Comparison of ENCODE assay signal across 13 cellular contexts in the genomic region with DNA sequence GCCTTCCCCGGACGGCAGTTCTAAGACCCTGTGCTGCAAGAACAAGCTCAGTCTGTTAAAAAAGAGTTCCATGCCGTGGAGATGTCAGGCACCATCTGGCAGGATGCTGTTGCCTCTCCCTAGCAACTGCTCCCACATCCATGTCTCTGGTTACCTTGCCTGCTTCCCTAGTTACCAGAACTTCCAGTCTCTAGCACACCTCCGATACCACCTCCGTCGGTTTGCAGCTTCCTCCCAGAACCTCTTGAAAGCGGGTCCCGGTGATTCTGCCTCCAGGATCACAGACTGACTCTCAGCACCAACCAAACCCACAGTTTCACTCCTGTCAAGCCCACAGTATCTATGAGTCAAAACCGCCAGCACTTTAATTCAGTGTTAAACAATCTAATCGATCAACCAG.
"Had no signal": no experiment of that assay in that cellular context is flagged by ENCODE, and none has a peak within 500 bp of the region (broad histone marks: within the 10 kb centered on the region; RNA-seq: fewer than 3 reads in every experiment).

No MANE protein-coding gene starts in this region.

- ATAC-seq: activated CD4-positive, CD25-positive, alpha-beta regulatory T cell treated with anti-CD3 and anti-CD28 coated beads, Interleukin-2, amount 50 U/mL, for 24 hours; left colon; naive thymus-derived CD4-positive, alpha-beta T cell had no signal

- H3K9me3 Mint-ChIP-seq: brain; naive thymus-derived CD4-positive, alpha-beta T cell had no signal

- H3K9me3 ChIP-seq: esophagus muscularis mucosa had no signal

- H3K4me3 ChIP-seq: esophagus muscularis mucosa had no signal

- H3K4me3 Mint-ChIP-seq: activated naive CD8-positive, alpha-beta T cell; brain; naive thymus-derived CD4-positive, alpha-beta T cell had no signal

- H3K27me3 ChIP-seq: esophagus muscularis mucosa had no signal

- H3K27ac Mint-ChIP-seq: activated naive CD8-positive, alpha-beta T cell; naive thymus-derived CD4-positive, alpha-beta T cell had no signal

- H3K36me3 Mint-ChIP-seq: activated naive CD8-positive, alpha-beta T cell; brain; naive thymus-derived CD4-positive, alpha-beta T cell had no signal

- DNase-seq: activated CD4-positive, alpha-beta T cell treated with anti-CD3 and anti-CD28 coated beads, Interleukin-2, amount 50 U/mL, for 4 hours; activated effector memory CD4-positive, alpha-beta T cell treated with Interleukin-2 at 50 U/mL for 16 hours; activated T-cell treated with anti-CD3 and anti-CD28 coated beads, Interleukin-2, amount 50 U/mL, for 1 hour; cerebellar nuclear complex; left colon; naive thymus-derived CD4-positive, alpha-beta T cell; stimulated activated CD4-positive, alpha-beta T cell treated with anti-CD3 and anti-CD28 coated beads, Interleukin-12 subunit alpha, Interleukin-12 subunit beta, amount 100 ng/mL, for 4 hours; stimulated activated naive CD4-positive, alpha-beta T cell treated with Interleukin-2 at 50 U/mL for 16 hours; trophoblast cell had no signal

- H3K36me3 ChIP-seq: esophagus muscularis mucosa had no signal
